18 cellular contexts compared by ENCODE assay signal in the genomic region with DNA sequence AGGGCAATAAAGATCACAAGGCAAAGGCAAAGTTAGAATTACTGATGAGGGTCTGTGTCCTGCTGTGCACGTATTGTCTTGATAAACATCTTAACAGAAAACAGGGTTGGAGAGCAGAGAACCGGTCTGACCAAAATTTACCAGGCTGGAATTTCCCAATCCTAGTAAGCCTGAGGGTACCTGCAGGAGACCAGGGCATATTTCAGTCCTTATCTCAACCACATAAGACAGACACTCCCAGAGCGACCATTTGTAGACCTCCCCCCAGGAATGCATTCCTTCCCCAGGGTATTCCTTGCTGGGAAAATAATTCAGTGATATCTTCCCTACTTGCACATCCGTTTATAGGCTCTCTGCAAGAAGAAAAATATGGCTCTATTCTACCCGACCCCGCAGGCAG. TPM values are rescaled to one million over a fixed set of nuclear protein-coding genes. Genes with fewer than 3 reads are reported as not detected.
"Had no signal": no experiment of that assay in that cellular context is flagged by ENCODE, and none has a peak within 500 bp of the region (broad histone marks: within the 10 kb centered on the region; RNA-seq: fewer than 3 reads in every experiment).

No MANE protein-coding gene starts in this region.

RNA-seq across cellular contexts. Expression of a gene that starts 49.9 kb away (rescaled TPM):
- total RNA-seq: kidney epithelial cell; left ventricle myocardium inferior; lower leg skin; lung; mesenteric fat pad; mucosa of descending colon; naive thymus-derived CD4-positive, alpha-beta T cell; natural killer cell treated with Interleukin-12 subunit alpha and Interleukin-12 subunit beta and Interleukin-15 and Interleukin-18, amount 100 ng/mL, for 72 hours; ovary; pulmonary artery endothelial cell; right atrium auricular region; right lobe of liver; smooth muscle cell; temporal lobe; tibial nerve; upper lobe of left lung; vagina had no signal
- polyA plus RNA-seq: lung; naive thymus-derived CD4-positive, alpha-beta T cell; smooth muscle cell; urinary bladder had no signal
